Comparison of ENCODE assay signal across 7 cellular contexts in the genomic region with DNA sequence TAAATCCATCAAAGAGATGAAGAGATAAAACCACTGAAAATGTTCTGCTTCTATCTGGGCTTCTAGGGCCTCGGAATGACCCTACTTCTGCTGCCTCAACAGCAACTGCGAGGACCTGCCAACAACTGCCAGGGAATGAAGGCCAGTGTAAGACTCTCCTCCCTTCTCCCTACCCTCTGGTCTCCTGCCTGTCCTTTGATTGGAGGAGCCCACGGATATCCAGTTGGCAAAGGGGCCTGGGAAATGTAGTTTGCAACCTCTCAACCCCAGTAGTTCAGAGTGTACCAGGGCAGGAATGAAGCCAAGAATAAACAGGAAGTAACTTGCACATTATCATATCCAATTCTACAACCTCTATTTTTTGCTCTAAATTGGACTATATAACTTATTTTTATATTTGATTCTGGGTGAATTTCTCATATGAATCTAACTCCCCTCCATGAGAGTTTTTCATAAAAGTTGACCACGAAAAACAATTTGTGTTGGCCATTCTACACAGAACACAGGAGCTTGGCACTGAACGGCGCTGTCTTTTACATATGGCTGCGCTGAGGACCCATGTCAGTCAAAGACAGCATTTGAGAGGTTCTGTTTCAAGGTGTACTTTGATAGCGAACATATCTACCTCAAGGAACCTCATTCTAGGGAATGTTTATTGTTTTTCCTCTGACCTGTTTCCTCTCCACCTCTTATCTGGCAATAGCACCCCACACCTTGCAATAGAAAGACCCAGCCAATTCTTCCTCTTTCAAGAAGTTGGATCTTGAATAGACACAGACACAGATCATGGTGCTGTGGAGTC.
DNase-seq lines count a peak whose midpoint lies in the region; ATAC-seq and TF ChIP-seq lines count a peak whose summit lies in the region.

No MANE protein-coding gene starts in this region.

- peaks cover 0 to 9% of the 10 kb centered on the region in 2 experiments; a peak in 1 of 4 replicates for H3K4me1 ChIP-seq in HCT116 (ENCODE audit: control insufficient read depth in 1 of 2, insufficient read depth in 2 of 2, low read length in 2 of 2)
- no peaks in the 10 kb centered on the region for H3K4me1 ChIP-seq in mammary epithelial cell (ENCODE audit: insufficient read depth, low read length)
- H3K4me1 ChIP-seq in mucosa of descending colon (ENCODE audit: low read depth): no peaks in the 10 kb centered on the region

- H3K36me3 ChIP-seq in HCT116 (ENCODE audit: control insufficient read depth in 1 of 2, insufficient read depth in 2 of 2, low read length in 2 of 2) (no peaks in the 10 kb centered on the region), mammary epithelial cell (ENCODE audit: insufficient read depth, low read length) (no peaks in the 10 kb centered on the region), mucosa of descending colon (ENCODE audit: low read depth) (no peaks in the 10 kb centered on the region)

- H3K4me3 ChIP-seq in HCT116 (replicated peaks in 1 of 2; ENCODE audit: low read depth in 1 of 2, low read length in 2 of 2): no peak overlapping the region
- no peak overlapping the region for H3K4me3 ChIP-seq in mammary epithelial cell (replicated peaks in 1 of 3; ENCODE audit: insufficient read depth in 1 of 3, low read depth in 2 of 3, low read length in 3 of 3)
- H3K4me3 ChIP-seq in mucosa of descending colon: no peak overlapping the region

- CTCF ChIA-PET in HCT116 (lab: Charles Lee) (no interaction called here), mammary epithelial cell (lab: Charles Lee; ENCODE audit: low non-redundant PET) (no interaction called here)

- H3K79me2 ChIP-seq in HCT116 (ENCODE audit: insufficient read depth, low read length): no peaks in the 10 kb centered on the region
- H3K79me2 ChIP-seq in mammary epithelial cell (ENCODE audit: insufficient read depth, low read length): no peaks in the 10 kb centered on the region

- TF ChIP-seq CTCF in HCT116 (IDR thresholded peaks at IDR 0.05 in 2 of 3, conservative IDR thresholded peaks at IDR 0.05 in 1 of 3; ENCODE audit: borderline replicate concordance in 1 of 3, insufficient read depth in 1 of 3, low read depth in 2 of 3, low read length in 2 of 3) (no peak), mammary epithelial cell (conservative IDR thresholded peaks at IDR 0.05 in 1 of 2, IDR thresholded peaks at IDR 0.05 in 1 of 2; ENCODE audit: extremely low read depth in 1 of 2, insufficient read depth in 1 of 2, low read depth in 1 of 2, low read length in 2 of 2) (no peak), mucosa of descending colon (IDR thresholded peaks at IDR 0.05) (no peak), omental fat pad (IDR thresholded peaks at IDR 0.05) (no peak)

- dilution Hi-C loops in mammary epithelial cell (cut with HindIII; ENCODE audit: low sequenced_read_pairs): no loop called here

- in situ Hi-C loops in mammary epithelial cell (cut with MboI; ENCODE audit: low sequenced_read_pairs in 2 of 2): no loop called here

- no peak overlapping the region for H3K27ac ChIP-seq in HCT116 (ENCODE audit: low read depth, low read length)
- H3K27ac ChIP-seq in mammary epithelial cell (ENCODE audit: insufficient read depth, low read depth, low read length): no peak overlapping the region

- BruUV-seq in HCT116 (replicated peaks; lab: Mats Ljungman, UMichigan): no TSS peak
- BruUV-seq in mammary epithelial cell (replicated peaks; lab: Mats Ljungman, UMichigan): no TSS peak

- POLR2A ChIA-PET in HCT116 (lab: Charles Lee): no interaction called here

- intact Hi-C loops in HCT116 (cut with micrococcal nuclease) (loop anchor here (10.0 kb wide), 2 partner anchors 182 to 268 kb away; no protein-coding TSS in a partner anchor), mammary epithelial cell (cut with micrococcal nuclease) (loop anchor here (10.0 kb wide), 1 partner anchor 72 kb away; no protein-coding TSS in a partner anchor), mucosa of descending colon (cut with DNase I, micrococcal nuclease) (no loop called here)

- TF ChIP-seq POLR2A in HCT116 (IDR thresholded peaks at IDR 0.05; ENCODE audit: borderline replicate concordance, extremely low read depth, insufficient read depth, insufficient read length): peak; percentile 74

- RAD21 ChIA-PET in HCT116 (lab: Charles Lee; ENCODE audit: low non-redundant PET in 1 of 2, low total read pairs in 2 of 2, uncharacterized antibody in 2 of 2, unreplicated experiment in 2 of 2): no interaction called here

- H3K4me2 ChIP-seq in HCT116 (ENCODE audit: low read length): no peak overlapping the region
- H3K4me2 ChIP-seq in mammary epithelial cell (ENCODE audit: insufficient read depth, low read depth, low read length): no peak overlapping the region

- H4K20me1 ChIP-seq in HCT116 (ENCODE audit: insufficient read depth) (no peaks in the 10 kb centered on the region), mammary epithelial cell (ENCODE audit: insufficient read depth, low read length) (no peaks in the 10 kb centered on the region)

- no peaks in the 10 kb centered on the region for H3K9me2 ChIP-seq in HCT116 (ENCODE audit: insufficient read depth)

- H3K9me3 ChIP-seq in HCT116 (ENCODE audit: control insufficient read depth in 1 of 2, insufficient read depth in 1 of 2, low read depth in 1 of 2, low read length in 2 of 2) (no peaks in the 10 kb centered on the region; a peak in 1 of 4 replicates), mammary epithelial cell (replicated peaks; ENCODE audit: insufficient read depth, low read length) (no peaks in the 10 kb centered on the region), mucosa of descending colon (no peaks in the 10 kb centered on the region)

- no peaks in the 10 kb centered on the region for H3K27me3 ChIP-seq in HCT116 (ENCODE audit: insufficient read depth, low read length)
- H3K27me3 ChIP-seq in mammary epithelial cell (ENCODE audit: insufficient read depth, low read length): no peaks in the 10 kb centered on the region

- 82% methylated on average over 8 of the region's 8 CpGs for WGBS in mammary epithelial cell (ENCODE audit: low coverage, missing lambda C conversion rate)

- peak; percentile 66 for DNase-seq in HCT116 (ENCODE audit: low read depth, low spot score)
- peak; percentile 41 for DNase-seq in NCI-H510A (lab: John Stamatoyannopoulos, UW)
- peak; percentile 40 for DNase-seq in mammary epithelial cell
- DNase-seq in mucosa of descending colon: peak in 1 of 3 donors; percentile 62
- no peak for DNase-seq in omental fat pad (ENCODE audit: low spot score)

- TF ChIP-seq RAD21 in HCT116 (IDR thresholded peaks at IDR 0.05; ENCODE audit: low read depth): no peak

- H2AFZ ChIP-seq in HCT116 (ENCODE audit: low read depth, low read length, poor library complexity, severe bottlenecking) (peak overlapping the region; percentile 2), mammary epithelial cell (ENCODE audit: low read depth, low read length) (peak overlapping the region; percentile 14)

- peak; percentile 86 for ATAC-seq in HCT116
- peak; percentile 95 for ATAC-seq in mucosa of descending colon
- ATAC-seq in HG03442 (IDR thresholded peaks at IDR 0.05; ENCODE audit: unreplicated experiment): no peak
- no peak for ATAC-seq in omental fat pad (ENCODE audit: low FRiP score)
- no peak for ATAC-seq in HG02970 (IDR thresholded peaks at IDR 0.05; ENCODE audit: low FRiP score, unreplicated experiment)

- H3K9ac ChIP-seq in HCT116 (ENCODE audit: low read length) (no peak overlapping the region), mammary epithelial cell (ENCODE audit: insufficient read depth, low read length) (no peak overlapping the region)

TF ChIP-seq in HCT116, 20 proteins besides CTCF, POLR2A, EP300 and RAD21 (continues in another document):
- TF ChIP-seq, protein P1, sequence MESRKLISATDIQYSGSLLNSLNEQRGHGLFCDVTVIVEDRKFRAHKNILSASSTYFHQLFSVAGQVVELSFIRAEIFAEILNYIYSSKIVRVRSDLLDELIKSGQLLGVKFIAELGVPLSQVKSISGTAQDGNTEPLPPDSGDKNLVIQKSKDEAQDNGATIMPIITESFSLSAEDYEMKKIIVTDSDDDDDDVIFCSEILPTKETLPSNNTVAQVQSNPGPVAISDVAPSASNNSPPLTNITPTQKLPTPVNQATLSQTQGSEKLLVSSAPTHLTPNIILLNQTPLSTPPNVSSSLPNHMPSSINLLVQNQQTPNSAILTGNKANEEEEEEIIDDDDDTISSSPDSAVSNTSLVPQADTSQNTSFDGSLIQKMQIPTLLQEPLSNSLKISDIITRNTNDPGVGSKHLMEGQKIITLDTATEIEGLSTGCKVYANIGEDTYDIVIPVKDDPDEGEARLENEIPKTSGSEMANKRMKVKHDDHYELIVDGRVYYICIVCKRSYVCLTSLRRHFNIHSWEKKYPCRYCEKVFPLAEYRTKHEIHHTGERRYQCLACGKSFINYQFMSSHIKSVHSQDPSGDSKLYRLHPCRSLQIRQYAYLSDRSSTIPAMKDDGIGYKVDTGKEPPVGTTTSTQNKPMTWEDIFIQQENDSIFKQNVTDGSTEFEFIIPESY (IDR thresholded peaks at IDR 0.05; ENCODE audit: extremely low read depth, insufficient replicate concordance, low read length): no peak
- peak; percentile 49 for TF ChIP-seq YY1 (IDR thresholded peaks at IDR 0.05; ENCODE audit: extremely low read depth, insufficient replicate concordance, low read depth, low read length)
- TF ChIP-seq SP1 (IDR thresholded peaks at IDR 0.05; ENCODE audit: low read depth): peak; percentile 50; the same call in 1 of the 2 replicates
- peak; percentile 49 for TF ChIP-seq POLR2AphosphoS5 (IDR thresholded peaks at IDR 0.05; ENCODE audit: low read depth, low read length)
- 0 out of 2 replicates have a peak, but pooled peaks have one; percentile 25 for TF ChIP-seq ELF1 (IDR thresholded peaks at IDR 0.05; ENCODE audit: borderline replicate concordance, low read depth)
- no peak for TF ChIP-seq CEBPB (IDR thresholded peaks at IDR 0.05; ENCODE audit: low read depth)

Comparison
In these comparisons a context has a peak if more than half of its experiments do, and no peak if none do; other contexts are left out.
1. ATAC-seq: peak in HCT116 (single experiment) and mucosa of descending colon (single experiment); none in HG03442 (single experiment), omental fat pad (single experiment) and HG02970 (single experiment).
2. intact Hi-C loops: an anchor here in HCT116 (10.0 kb wide) and mammary epithelial cell (10.0 kb wide); none called in mucosa of descending colon.